1 cellular context compared by ENCODE assay signal in genomic region chr6:117200067-117200466, GRCh38.
TF ChIP-seq lines count a peak whose summit lies in the region.

No MANE protein-coding gene starts in this region.

TF ChIP-seq in GM12878, 131 proteins besides CTCF, POLR2A, EP300 and RAD21 (continued from another document):
- TF ChIP-seq SKIL (IDR thresholded peaks at IDR 0.05; ENCODE audit: low read depth, poor library complexity, severe bottlenecking): no peak
- TF ChIP-seq PBX3 (IDR thresholded peaks at IDR 0.05; ENCODE audit: insufficient replicate concordance, low read depth, low read length): no peak
- TF ChIP-seq SREBF2 (IDR thresholded peaks at IDR 0.05; ENCODE audit: low read length): no peak
- no peak for TF ChIP-seq RELA (IDR thresholded peaks at IDR 0.05; ENCODE audit: borderline replicate concordance, partially characterized antibody)
- no peak for TF ChIP-seq ZNF622 (IDR thresholded peaks at IDR 0.05)
